9 cellular contexts compared by ENCODE assay signal in the genomic region with DNA sequence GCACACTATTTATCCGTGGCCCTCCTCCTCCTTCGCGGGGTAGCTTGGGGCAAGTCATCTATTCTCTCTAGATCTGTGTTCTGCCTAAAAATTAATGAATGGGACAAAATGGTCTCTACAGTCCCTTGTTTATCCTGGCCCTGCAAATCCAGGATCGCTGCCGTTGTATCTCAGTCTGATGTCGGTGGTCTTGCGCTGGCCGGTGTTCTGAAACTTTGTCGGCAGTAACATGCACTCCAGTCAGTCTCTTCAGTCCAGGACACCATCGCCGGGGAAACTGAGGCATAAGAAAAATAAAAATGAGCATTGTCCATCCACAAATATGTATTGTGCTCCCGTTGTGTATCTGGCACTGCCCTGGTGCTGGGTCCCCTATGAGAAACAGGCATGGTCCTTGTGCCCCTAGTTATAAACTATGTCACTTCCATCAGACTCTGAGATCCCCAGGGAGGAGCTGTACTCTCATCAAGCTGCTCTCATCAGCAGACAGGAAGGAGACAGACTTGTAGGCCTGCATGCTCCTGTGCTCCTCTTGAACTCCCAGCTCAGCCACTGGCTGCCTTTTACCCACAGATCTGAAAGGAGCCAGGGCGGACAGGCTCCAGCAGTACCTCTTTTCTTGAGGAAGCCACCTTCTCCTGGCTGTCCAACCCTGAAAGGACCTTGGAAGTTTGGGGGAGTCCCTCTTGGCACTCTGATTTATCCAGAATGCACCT. TPM values are rescaled to one million over a fixed set of nuclear protein-coding genes. Genes with fewer than 3 reads are reported as not detected.
DNase-seq lines count a peak whose midpoint lies in the region; ATAC-seq and TF ChIP-seq lines count a peak whose summit lies in the region.
"Had no signal": no experiment of that assay in that cellular context is flagged by ENCODE, and none has a peak within 500 bp of the region (broad histone marks: within the 10 kb centered on the region; RNA-seq: fewer than 3 reads in every experiment).

No MANE protein-coding gene starts in this region.

- no peaks in the 10 kb centered on the region for H3F3A ChIP-seq in PC-3 (ENCODE audit: low read length, unreplicated experiment)

- CTCF ChIA-PET in CD4-positive, alpha-beta T cell (lab: Charles Lee): no interaction called here
- CTCF ChIA-PET in PC-3 (lab: Charles Lee): no interaction called here
- CTCF ChIA-PET in A673 (lab: Charles Lee): no interaction called here

- H3K4me3 ChIP-seq in PC-3 (ENCODE audit: low read length) (peak overlapping the region; percentile 77; the same call in 1 of the 2 replicates), osteoblast (ENCODE audit: insufficient read depth, low read length) (peak overlapping the region; percentile 83), A673 (ENCODE audit: low read depth, low read length, poor library complexity, severe bottlenecking) (no peak overlapping the region)

- no peaks in the 10 kb centered on the region for H3K9me2 ChIP-seq in PC-3 (replicated peaks; ENCODE audit: low read length)

- intact Hi-C loops in CD4-positive, alpha-beta T cell (cut with DNase I, micrococcal nuclease): no loop called here
- intact Hi-C loops in PC-3 (cut with micrococcal nuclease) (loop anchor here (1.0 to 2.0 kb wide), 2 partner anchors 7 to 57 kb away; partner anchors contain the start of gene HEATR6), A673 (cut with micrococcal nuclease; ENCODE audit: unreplicated experiment) (no loop called here)

- peaks cover 33% of the 10 kb centered on the region for H3K27me3 ChIP-seq in CD4-positive, alpha-beta T cell (ENCODE audit: control insufficient read depth, insufficient read depth, low read length)
- peaks cover 4% of the 10 kb centered on the region; the same call in 1 of the 2 replicates for H3K27me3 ChIP-seq in PC-3 (ENCODE audit: low read length)
- peaks cover 34% of the 10 kb centered on the region for H3K27me3 ChIP-seq in osteoblast (ENCODE audit: insufficient read depth, low read length)
- H3K27me3 ChIP-seq in A673 (replicated peaks; ENCODE audit: insufficient read depth, low read depth, low read length, poor library complexity): peaks cover 30% of the 10 kb centered on the region

- H3K4me2 ChIP-seq in PC-3 (ENCODE audit: low read length) (peak overlapping the region; percentile 83), osteoblast (ENCODE audit: insufficient read depth, low read length) (peak overlapping the region; percentile 88)

- H3K9me3 Mint-ChIP-seq in CD4-positive, alpha-beta T cell: no peaks in the 10 kb centered on the region
- no peaks in the 10 kb centered on the region for H3K9me3 Mint-ChIP-seq in endothelial cell (ENCODE audit: unreplicated experiment)

- H3K36me3 Mint-ChIP-seq in CD4-positive, alpha-beta T cell (ENCODE audit: low read depth): peaks cover 4% of the 10 kb centered on the region
- H3K36me3 Mint-ChIP-seq in endothelial cell (ENCODE audit: low read depth, unreplicated experiment): no peaks in the 10 kb centered on the region

- H3K27me3 Mint-ChIP-seq in CD4-positive, alpha-beta T cell: peaks cover 43% of the 10 kb centered on the region
- peaks cover 17% of the 10 kb centered on the region for H3K27me3 Mint-ChIP-seq in endothelial cell (ENCODE audit: unreplicated experiment)

- H3K4me1 Mint-ChIP-seq in CD4-positive, alpha-beta T cell (ENCODE audit: low read depth): peaks cover 29% of the 10 kb centered on the region
- H3K4me1 Mint-ChIP-seq in endothelial cell (ENCODE audit: unreplicated experiment): peaks cover 27% of the 10 kb centered on the region

- peaks cover 13% of the 10 kb centered on the region for H3K79me2 ChIP-seq in PC-3 (ENCODE audit: low read length)
- no peaks in the 10 kb centered on the region for H3K79me2 ChIP-seq in osteoblast (ENCODE audit: insufficient read depth, low read length)

- peak in 1 of 10 experiments; percentile 27 for DNase-seq in CD4-positive, alpha-beta T cell
- DNase-seq in PC-3 (no peak), endothelial cell (ENCODE audit: low spot score) (peak; percentile 1), osteoblast (ENCODE audit: insufficient read length, low spot score, missing footprints) (peak; percentile 77), pons (ENCODE audit: low spot score) (no peak), A673 (ENCODE audit: low spot score) (no peak)

- H3K4me1 ChIP-seq in PC-3 (ENCODE audit: insufficient read depth, low read length): peaks cover 9% of the 10 kb centered on the region
- H3K4me1 ChIP-seq in osteoblast (ENCODE audit: insufficient read depth, low read length): peaks cover 14% of the 10 kb centered on the region
- H3K4me1 ChIP-seq in A673 (ENCODE audit: insufficient read depth, low read length, poor library complexity, severe bottlenecking): peaks cover 3% of the 10 kb centered on the region

- H3K27ac Mint-ChIP-seq in CD4-positive, alpha-beta T cell: no peak overlapping the region
- no peak overlapping the region for H3K27ac Mint-ChIP-seq in endothelial cell (ENCODE audit: unreplicated experiment)

- no peak for ATAC-seq in CD4-positive, alpha-beta T cell (ENCODE audit: poor library complexity)
- ATAC-seq in PC-3 (no peak), HG03442 (IDR thresholded peaks at IDR 0.05; ENCODE audit: unreplicated experiment) (no peak), HG03175 (IDR thresholded peaks at IDR 0.05; ENCODE audit: unreplicated experiment) (no peak)

- no peaks in the 10 kb centered on the region for H3K36me3 ChIP-seq in PC-3 (ENCODE audit: low read depth, low read length)
- no peaks in the 10 kb centered on the region for H3K36me3 ChIP-seq in osteoblast (ENCODE audit: insufficient read depth, low read length)
- no peaks in the 10 kb centered on the region for H3K36me3 ChIP-seq in A673 (ENCODE audit: insufficient read depth, low read length, poor library complexity, severe bottlenecking)

- no peak overlapping the region for H3K9ac ChIP-seq in PC-3 (ENCODE audit: low read length)

- no peaks in the 10 kb centered on the region for H3K9me3 ChIP-seq in CD4-positive, alpha-beta T cell (ENCODE audit: control insufficient read depth, low read length)
- H3K9me3 ChIP-seq in PC-3 (ENCODE audit: low read length) (no peaks in the 10 kb centered on the region), osteoblast (ENCODE audit: low read depth, low read length) (no peaks in the 10 kb centered on the region), A673 (ENCODE audit: low read depth, low read length, poor library complexity, severe bottlenecking) (no peaks in the 10 kb centered on the region)

- BruUV-seq in PC-3 (replicated peaks; lab: Mats Ljungman, UMichigan) (no TSS peak), A673 (replicated peaks; lab: Mats Ljungman, UMichigan) (no TSS peak)

- H3K4me3 Mint-ChIP-seq in CD4-positive, alpha-beta T cell: peak overlapping the region; percentile 92
- peak overlapping the region; percentile 98 for H3K4me3 Mint-ChIP-seq in endothelial cell (ENCODE audit: unreplicated experiment)

- H3K27ac ChIP-seq in CD4-positive, alpha-beta T cell (ENCODE audit: low read depth, low read length): no peak overlapping the region
- H3K27ac ChIP-seq in PC-3 (ENCODE audit: low read length): no peak overlapping the region
- no peak overlapping the region for H3K27ac ChIP-seq in osteoblast (ENCODE audit: low read depth, low read length)
- H3K27ac ChIP-seq in A673 (ENCODE audit: low read depth, low read length, poor library complexity, severe bottlenecking): no peak overlapping the region

- H2AFZ ChIP-seq in PC-3 (ENCODE audit: low read length) (peak overlapping the region; percentile 79), osteoblast (ENCODE audit: low read length) (no peak overlapping the region)

- H4K20me1 ChIP-seq in PC-3 (ENCODE audit: low read length): no peaks in the 10 kb centered on the region
- H4K20me1 ChIP-seq in osteoblast (ENCODE audit: insufficient read depth, low read length): peaks cover 2% of the 10 kb centered on the region

- POLR2A ChIA-PET in CD4-positive, alpha-beta T cell (lab: Charles Lee): interaction anchor here (0.6 kb wide), 1 partner anchor 10 kb away, joined by 3 read pairs; no protein-coding TSS in a partner anchor
- POLR2A ChIA-PET in PC-3 (lab: Charles Lee; ENCODE audit: unreplicated experiment): no interaction called here
- POLR2A ChIA-PET in A673 (lab: Charles Lee; ENCODE audit: low non-redundant PET): no interaction called here

- TF ChIP-seq CTCF in CD4-positive, alpha-beta T cell (IDR thresholded peaks at IDR 0.05): no peak
- TF ChIP-seq CTCF in PC-3 (conservative IDR thresholded peaks at IDR 0.05; ENCODE audit: low read depth, low read length) (no peak), endothelial cell (IDR thresholded peaks at IDR 0.05; ENCODE audit: unreplicated experiment) (no peak), osteoblast (IDR thresholded peaks at IDR 0.05; ENCODE audit: extremely low read depth, low read depth, low read length) (no peak), A673 (conservative IDR thresholded peaks at IDR 0.05; ENCODE audit: low read depth, low read length) (no peak)

RNA-seq across cellular contexts. Expression of gene CA4, which starts 13.7 kb away (rescaled TPM):
- not detected for total RNA-seq in CD4-positive, alpha-beta T cell
- not detected in 2 replicates for total RNA-seq in PC-3 (2014; rRNA removed)
- 8.3 TPM for total RNA-seq in endothelial cell (ENCODE audit: unreplicated experiment)
- total RNA-seq in osteoblast: not detected in 2 replicates
- not detected in 2 replicates for total RNA-seq in A673 (2021)
- total RNA-seq: NCI-H460 had no signal

RNA-seq across cellular contexts. Expression of gene HEATR6, which starts 57.4 kb away (rescaled TPM):
- 1 to 10 TPM; 9.0 to 9.1 TPM for total RNA-seq in CD4-positive, alpha-beta T cell
- total RNA-seq in PC-3 (2014; rRNA removed) (24.7 and 31.6 TPM in 2 replicates), endothelial cell (ENCODE audit: unreplicated experiment) (9.9 TPM), osteoblast (20.9 and 23.2 TPM in 2 replicates), A673 (2021) (28.1 and 33.3 TPM in 2 replicates)

Comparison
In these comparisons a context has a peak if more than half of its experiments do, and no peak if none do; other contexts are left out.
1. DNase-seq: peak in endothelial cell (single experiment) and osteoblast (single experiment); none in PC-3 (single experiment), pons (single experiment) and A673 (single experiment).